Comparison of ENCODE assay signal across 12 cellular contexts in the genomic region with DNA sequence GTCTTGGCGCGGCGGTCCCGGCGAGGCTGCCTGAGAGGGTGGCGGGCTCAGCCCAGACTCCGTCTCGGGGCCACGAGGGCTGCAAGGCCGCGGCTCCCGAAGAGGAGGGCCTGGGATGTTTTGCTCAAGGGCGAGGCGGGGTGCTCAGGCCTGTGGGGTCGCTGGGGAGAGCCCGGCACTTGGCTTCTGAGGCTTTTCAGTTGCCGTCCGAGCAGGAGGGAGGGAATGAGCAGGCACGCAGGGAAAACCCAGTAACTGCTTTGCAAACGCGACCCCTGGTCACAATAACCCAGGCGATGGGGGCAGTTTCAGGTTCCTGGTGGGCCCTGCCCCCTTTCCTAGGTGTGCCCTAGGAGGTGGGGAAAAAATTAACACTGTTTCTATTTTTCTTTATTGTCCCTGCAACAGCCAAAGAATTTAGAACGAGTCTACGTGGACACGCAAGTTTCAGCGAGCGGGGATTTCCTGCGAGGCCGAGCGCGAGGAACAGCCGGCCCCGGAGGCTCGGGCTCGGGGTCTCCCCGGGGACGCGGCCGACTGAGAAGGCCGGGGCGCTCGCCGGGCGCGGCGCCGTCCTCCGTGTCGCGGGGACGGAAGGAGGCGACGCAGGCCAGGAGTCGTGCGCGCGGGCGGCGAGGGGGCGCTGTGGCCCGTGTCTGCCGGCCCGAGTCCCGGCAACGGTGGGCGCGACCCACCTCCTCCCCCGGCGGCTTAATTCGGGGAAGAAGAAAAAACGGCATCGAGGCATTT. TPM values are rescaled to one million over a fixed set of nuclear protein-coding genes. Genes with fewer than 3 reads are reported as not detected.
DNase-seq lines count a peak whose midpoint lies in the region; TF ChIP-seq lines count a peak whose summit lies in the region.
"Had no signal": no experiment of that assay in that cellular context is flagged by ENCODE, and none has a peak within 500 bp of the region (broad histone marks: within the 10 kb centered on the region; RNA-seq: fewer than 3 reads in every experiment).

No MANE protein-coding gene starts in this region.

- no peak for TF ChIP-seq POLR2A in prostate gland (IDR thresholded peaks at IDR 0.05)

- intact Hi-C loops in prostate gland (cut with DNase I): no loop called here

- H3K4me3 ChIP-seq in adipocyte (ENCODE audit: low read length) (peak overlapping the region; percentile 85), iPS-15b (ENCODE audit: low read depth, low read length) (peak overlapping the region; percentile 72), prostate gland (no peak overlapping the region)

- H3K9me3 ChIP-seq in adipocyte (ENCODE audit: control insufficient read depth, low read length): no peaks in the 10 kb centered on the region
- no peaks in the 10 kb centered on the region for H3K9me3 ChIP-seq in iPS-15b (ENCODE audit: control insufficient read depth, insufficient read depth, low read length)
- H3K9me3 ChIP-seq in prostate gland: no peaks in the 10 kb centered on the region

- H3K36me3 ChIP-seq in adipocyte (ENCODE audit: control insufficient read depth, insufficient read depth, low read length, severe bottlenecking) (no peaks in the 10 kb centered on the region), iPS-15b (ENCODE audit: control insufficient read depth, insufficient read depth, low read length) (no peaks in the 10 kb centered on the region), prostate gland (no peaks in the 10 kb centered on the region)

- H3K27ac ChIP-seq in prostate gland: no peak overlapping the region

- DNase-seq in GM03348 (ENCODE audit: low spot score) (peak; percentile 66), adipocyte (ENCODE audit: low read depth) (no peak), prostate gland (ENCODE audit: low spot score) (peak; percentile 6), MV-4-11 (lab: John Stamatoyannopoulos, UW) (no peak), hepatic stellate cell (ENCODE audit: low spot score) (no peak), NCI-H226 (no peak), ureter (ENCODE audit: low spot score) (no peak)
- DNase-seq: central memory CD4-positive, alpha-beta T cell; left colon; NCI-H82; stimulated activated CD4-positive, alpha-beta T cell treated with anti-CD3 and anti-CD28 coated beads, Interleukin-2, amount 100 ng/mL, for 48 hours had no signal

- peak overlapping the region; percentile 71 for H3K9ac ChIP-seq in adipocyte (ENCODE audit: low read length)
- H3K9ac ChIP-seq in iPS-15b (ENCODE audit: low read depth, low read length): no peak overlapping the region

- WGBS in prostate gland: 20% methylated on average over 62 of the region's 72 CpGs

- peaks cover 38% of the 10 kb centered on the region for H3K4me1 ChIP-seq in adipocyte (ENCODE audit: control insufficient read depth, insufficient read depth, low read length)
- H3K4me1 ChIP-seq in iPS-15b (ENCODE audit: control insufficient read depth, insufficient read depth, low read length): peaks cover 8% of the 10 kb centered on the region
- H3K4me1 ChIP-seq in prostate gland (replicated peaks): peaks cover 3% of the 10 kb centered on the region

- no peaks in the 10 kb centered on the region for H3K27me3 ChIP-seq in adipocyte (replicated peaks; ENCODE audit: control insufficient read depth, insufficient read depth, low read length)
- H3K27me3 ChIP-seq in iPS-15b (ENCODE audit: control insufficient read depth, insufficient read depth, low read length): peaks cover 37% of the 10 kb centered on the region
- H3K27me3 ChIP-seq in prostate gland (replicated peaks; ENCODE audit: insufficient read depth): peaks cover 11% of the 10 kb centered on the region

- TF ChIP-seq CTCF in prostate gland (IDR thresholded peaks at IDR 0.05): peak in 2 of 4 experiments; percentile 26

RNA-seq across cellular contexts. Expression of gene IRX2, which starts 3.3 kb away (rescaled TPM):
- total RNA-seq in prostate gland (10 to 100 TPM; 10.2 to 20.6 TPM), ureter (3.3 TPM)

Comparison
In these comparisons a context has a peak if more than half of its experiments do, and no peak if none do; other contexts are left out.
1. DNase-seq: peak in GM03348 (single experiment) and prostate gland (single experiment); none in adipocyte (single experiment), MV-4-11 (single experiment), hepatic stellate cell (single experiment), NCI-H226 (single experiment) and ureter (single experiment).
2. H3K4me3 ChIP-seq: peak in adipocyte (single experiment) and iPS-15b (single experiment); none in prostate gland (0 of 2).